Comparison of ENCODE assay signal across 28 cellular contexts in the genomic region with DNA sequence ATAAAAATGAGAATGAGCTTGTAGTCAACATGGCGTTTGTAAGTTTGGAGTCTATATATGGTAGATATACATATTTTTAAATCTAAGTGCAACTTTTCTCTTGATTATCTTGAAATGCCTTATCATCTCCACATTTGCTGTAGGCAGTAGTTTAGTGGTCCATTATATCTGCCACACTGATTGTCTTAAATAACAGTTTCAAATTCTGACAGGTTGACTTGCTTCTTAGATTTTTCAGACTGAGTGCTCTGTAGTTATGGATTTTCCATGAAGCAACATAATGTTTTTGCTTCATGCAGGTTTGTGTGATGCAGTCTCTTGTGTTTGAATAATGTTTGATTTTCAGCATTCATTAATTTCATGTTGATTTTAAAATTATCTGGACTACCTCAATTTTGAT.
"Had no signal": no experiment of that assay in that cellular context is flagged by ENCODE, and none has a peak within 500 bp of the region (broad histone marks: within the 10 kb centered on the region; RNA-seq: fewer than 3 reads in every experiment).

No MANE protein-coding gene starts in this region.

- H3K4me1 ChIP-seq: colonic mucosa, esophagus muscularis mucosa, esophagus squamous epithelium, foreskin keratinocyte, gastrocnemius medialis, gastroesophageal sphincter, heart right ventricle had no signal

- H3K27ac ChIP-seq: colonic mucosa, coronary artery, dorsolateral prefrontal cortex, epithelial cell of prostate, esophagus muscularis mucosa, esophagus squamous epithelium, foreskin keratinocyte, gastrocnemius medialis, gastroesophageal sphincter, heart left ventricle, heart right ventricle had no signal

- FAIRE-seq: colon, endometrium, endothelial cell of umbilical vein, frontal cortex had no signal

- H3K4me1 Mint-ChIP-seq: endodermal cell had no signal

- DNase-seq: colonic mucosa; cortex of kidney; dermis blood vessel endothelial cell; dorsolateral prefrontal cortex; effector CD4-positive, alpha-beta T cell; effector CD8-positive, alpha-beta T cell; effector memory CD4-positive, alpha-beta T cell; effector memory CD8-positive, alpha-beta T cell; endodermal cell; erythroblast; esophagus squamous epithelium; foreskin fibroblast; foreskin keratinocyte; foreskin melanocyte; gastrocnemius medialis; glutamatergic neuron; head of caudate nucleus; heart left ventricle; heart right ventricle had no signal

- H3K27ac Mint-ChIP-seq: dendritic cell treated with granulocyte-macrophage colony-stimulating factor and Interleukin-4, amounts not matched to agents 40 ng/mL and 50 ng/mL, for 4 days; effector memory CD8-positive, alpha-beta T cell; endodermal cell had no signal

- H3K4me3 Mint-ChIP-seq: dendritic cell treated with granulocyte-macrophage colony-stimulating factor and Interleukin-4, amounts not matched to agents 40 ng/mL and 50 ng/mL, for 4 days; effector memory CD8-positive, alpha-beta T cell; endodermal cell had no signal

- H3K4me3 ChIP-seq: colonic mucosa, coronary artery, dorsolateral prefrontal cortex, esophagus muscularis mucosa, esophagus squamous epithelium, gastrocnemius medialis, gastroesophageal sphincter, heart left ventricle, heart right ventricle had no signal

- H3K9me3 ChIP-seq: colonic mucosa, esophagus muscularis mucosa, esophagus squamous epithelium, gastrocnemius medialis, gastroesophageal sphincter had no signal

- H3K27me3 Mint-ChIP-seq: dendritic cell treated with granulocyte-macrophage colony-stimulating factor and Interleukin-4, amounts not matched to agents 40 ng/mL and 50 ng/mL, for 4 days had no signal

- H3K36me3 ChIP-seq: colonic mucosa, esophagus muscularis mucosa, esophagus squamous epithelium, gastrocnemius medialis, gastroesophageal sphincter, heart left ventricle, heart right ventricle had no signal

- H3K27me3 ChIP-seq: colonic mucosa, dorsolateral prefrontal cortex, esophagus muscularis mucosa, esophagus squamous epithelium, foreskin keratinocyte, gastrocnemius medialis, gastroesophageal sphincter, heart left ventricle, heart right ventricle had no signal
